ENCODE assay signal across 9 cellular contexts in the genomic region with DNA sequence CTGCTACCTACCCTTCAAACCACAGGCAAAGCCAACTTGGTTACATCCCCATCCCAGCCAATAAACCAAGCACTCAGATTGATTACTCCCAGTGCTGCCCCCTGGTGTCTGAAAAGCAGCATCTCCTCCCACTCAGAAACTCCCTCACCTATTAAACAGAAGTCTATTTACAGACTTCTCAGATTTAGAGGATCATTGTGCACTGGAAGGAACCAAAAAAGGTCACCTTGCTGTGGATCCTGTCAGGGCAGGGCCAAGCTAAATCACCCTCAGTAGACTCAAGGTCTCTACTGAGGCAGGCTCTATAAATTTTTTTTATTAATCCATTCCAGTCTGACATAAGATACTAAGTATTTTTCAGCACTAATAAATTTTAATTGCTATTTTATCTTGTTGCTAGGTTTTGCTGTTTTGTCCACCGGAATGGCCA. TPM values are rescaled to one million over a fixed set of nuclear protein-coding genes. Genes with fewer than 3 reads are reported as not detected.
DNase-seq lines count a peak whose midpoint lies in the region; TF ChIP-seq lines count a peak whose summit lies in the region.
"Had no signal": no experiment of that assay in that cellular context is flagged by ENCODE, and none has a peak within 500 bp of the region (broad histone marks: within the 10 kb centered on the region; RNA-seq: fewer than 3 reads in every experiment).

No MANE protein-coding gene starts in this region.

- peaks cover 75% of the 10 kb centered on the region for H3K36me3 Mint-ChIP-seq in activated T-helper 2 cell treated with anti-CD3 and anti-CD28 coated beads, Interferon-gamma antibody, Interleukin-2, Interleukin-4, amounts not matched to agents 10 μg/mL and 5 μg/mL and 100 μg/mL, durations not matched to agents 14 hours and 24 hours and 36 hours (ENCODE audit: low read depth)

- no peak overlapping the region for H3K27ac ChIP-seq in MM.1S (ENCODE audit: low read length)

- H3K4me3 Mint-ChIP-seq in activated T-helper 2 cell treated with anti-CD3 and anti-CD28 coated beads, Interferon-gamma antibody, Interleukin-2, Interleukin-4, amounts not matched to agents 10 μg/mL and 5 μg/mL and 100 μg/mL, durations not matched to agents 14 hours and 24 hours and 36 hours (ENCODE audit: low read depth), result no peak overlapping the region

- H3K9ac ChIP-seq in MM.1S (ENCODE audit: low read length), result no peak overlapping the region

- no peak overlapping the region for H2AFZ ChIP-seq in MM.1S (ENCODE audit: low read length)

- H4K20me1 ChIP-seq in MM.1S (ENCODE audit: insufficient read depth, low read length), result no peaks in the 10 kb centered on the region

- no peaks in the 10 kb centered on the region for H3K4me1 Mint-ChIP-seq in activated T-helper 2 cell treated with anti-CD3 and anti-CD28 coated beads, Interferon-gamma antibody, Interleukin-2, Interleukin-4, amounts not matched to agents 10 μg/mL and 5 μg/mL and 100 μg/mL, durations not matched to agents 14 hours and 24 hours and 36 hours (ENCODE audit: low read depth)

- no peaks in the 10 kb centered on the region; the same call in 1 of the 2 replicates for H3K36me3 ChIP-seq in MM.1S (replicated peaks; ENCODE audit: insufficient read depth, low read length)

- no peaks in the 10 kb centered on the region for H3F3A ChIP-seq in MM.1S (ENCODE audit: insufficient read depth, low read length)

- H3K4me2 ChIP-seq in MM.1S (ENCODE audit: low read depth, low read length), result no peak overlapping the region

- no peaks in the 10 kb centered on the region for H3K27me3 Mint-ChIP-seq in activated T-helper 2 cell treated with anti-CD3 and anti-CD28 coated beads, Interferon-gamma antibody, Interleukin-2, Interleukin-4, amounts not matched to agents 10 μg/mL and 5 μg/mL and 100 μg/mL, durations not matched to agents 14 hours and 24 hours and 36 hours (ENCODE audit: low read depth)

- no peaks in the 10 kb centered on the region for H3K9me2 ChIP-seq in MM.1S (replicated peaks; ENCODE audit: insufficient read depth, low read length)

- no peaks in the 10 kb centered on the region for H3K9me3 Mint-ChIP-seq in activated T-helper 2 cell treated with anti-CD3 and anti-CD28 coated beads, Interferon-gamma antibody, Interleukin-2, Interleukin-4, amounts not matched to agents 10 μg/mL and 5 μg/mL and 100 μg/mL, durations not matched to agents 14 hours and 24 hours and 36 hours

- TF ChIP-seq CTCF in MM.1S (IDR thresholded peaks at IDR 0.05; ENCODE audit: low read length), result peak; percentile 83

- H3K27me3 ChIP-seq in MM.1S (replicated peaks; ENCODE audit: insufficient read depth, low read length), result no peaks in the 10 kb centered on the region

- no peaks in the 10 kb centered on the region for H3K9me3 ChIP-seq in MM.1S (replicated peaks; ENCODE audit: insufficient read depth, low read length)

- no peaks in the 10 kb centered on the region for H3K79me2 ChIP-seq in MM.1S (ENCODE audit: low read length)

- no peaks in the 10 kb centered on the region for H3K4me1 ChIP-seq in MM.1S (ENCODE audit: low read length)

- DNase-seq in DMS53 treated with DMSO at 0.1 percent for 48 hours (lab: John Stamatoyannopoulos, UW; ENCODE audit: unreplicated experiment) (peak; percentile 78), MM.1S (peak; percentile 72), SHP77 treated with DMSO at 0.1 percent for 48 hours (lab: John Stamatoyannopoulos, UW) (peak; percentile 43), foreskin melanocyte (peak; percentile 54), nucleus accumbens (lab: John Stamatoyannopoulos, UW) (peak in 45 of 56 donors; percentile 1 to 79 (median 32)), superior temporal gyrus (ENCODE audit: extremely low spot score) (peak; percentile 87), NCI-H128 (lab: John Stamatoyannopoulos, UW; ENCODE audit: unreplicated experiment) (no peak)
- peak; percentile 49 for DNase-seq in activated T-helper 2 cell treated with anti-CD3 and anti-CD28 coated beads, Interferon-gamma antibody, Interleukin-2, Interleukin-4, amounts not matched to agents 10 μg/mL and 5 μg/mL and 100 μg/mL, durations not matched to agents 14 hours and 24 hours and 36 hours (ENCODE audit: low spot score)

- H3K4me3 ChIP-seq in MM.1S (ENCODE audit: low read length), result no peak overlapping the region

- no peak overlapping the region for H3K27ac Mint-ChIP-seq in activated T-helper 2 cell treated with anti-CD3 and anti-CD28 coated beads, Interferon-gamma antibody, Interleukin-2, Interleukin-4, amounts not matched to agents 10 μg/mL and 5 μg/mL and 100 μg/mL, durations not matched to agents 14 hours and 24 hours and 36 hours

- intact Hi-C loops in activated T-helper 2 cell treated with anti-CD3 and anti-CD28 coated beads, Interferon-gamma antibody, Interleukin-2, Interleukin-4, amounts not matched to agents 10 μg/mL and 5 μg/mL and 100 μg/mL, durations not matched to agents 14 hours and 24 hours and 36 hours (cut with micrococcal nuclease), result loop anchor here (1.0 kb wide), 2 partner anchors 86 to 90 kb away; no protein-coding TSS in a partner anchor

RNA-seq across cellular contexts. Expression of a gene that starts 17.6 kb away (rescaled TPM):
- total RNA-seq in activated T-helper 2 cell treated with anti-CD3 and anti-CD28 coated beads, Interferon-gamma antibody, Interleukin-2, Interleukin-4, amounts not matched to agents 10 μg/mL and 5 μg/mL and 100 μg/mL, durations not matched to agents 14 hours and 24 hours and 36 hours, result not detected in 2 replicates
- total RNA-seq: T-helper 2 cell treated with Interferon-gamma antibody and Interleukin-4, amounts not matched to agents 100 ng/mL and 5 ng/mL, for 36 hours had no signal

RNA-seq across cellular contexts. Expression of a gene that starts 34.0 kb away (rescaled TPM):
- 194 and 215 TPM in 2 replicates for total RNA-seq in activated T-helper 2 cell treated with anti-CD3 and anti-CD28 coated beads, Interferon-gamma antibody, Interleukin-2, Interleukin-4, amounts not matched to agents 10 μg/mL and 5 μg/mL and 100 μg/mL, durations not matched to agents 14 hours and 24 hours and 36 hours

RNA-seq across cellular contexts. Expression of a gene that starts 35.2 kb away (rescaled TPM):
- total RNA-seq in activated T-helper 2 cell treated with anti-CD3 and anti-CD28 coated beads, Interferon-gamma antibody, Interleukin-2, Interleukin-4, amounts not matched to agents 10 μg/mL and 5 μg/mL and 100 μg/mL, durations not matched to agents 14 hours and 24 hours and 36 hours, result 8.2 and 9.4 TPM in 2 replicates

RNA-seq across cellular contexts. Expression of a gene that starts 50.1 kb away (rescaled TPM):
- 0.34 TPM in 1 of 2 replicates, not detected in the other for total RNA-seq in activated T-helper 2 cell treated with anti-CD3 and anti-CD28 coated beads, Interferon-gamma antibody, Interleukin-2, Interleukin-4, amounts not matched to agents 10 μg/mL and 5 μg/mL and 100 μg/mL, durations not matched to agents 14 hours and 24 hours and 36 hours
- total RNA-seq: T-helper 2 cell treated with Interferon-gamma antibody and Interleukin-4, amounts not matched to agents 100 ng/mL and 5 ng/mL, for 36 hours had no signal
